1 cellular context compared by ENCODE assay signal in the genomic region with DNA sequence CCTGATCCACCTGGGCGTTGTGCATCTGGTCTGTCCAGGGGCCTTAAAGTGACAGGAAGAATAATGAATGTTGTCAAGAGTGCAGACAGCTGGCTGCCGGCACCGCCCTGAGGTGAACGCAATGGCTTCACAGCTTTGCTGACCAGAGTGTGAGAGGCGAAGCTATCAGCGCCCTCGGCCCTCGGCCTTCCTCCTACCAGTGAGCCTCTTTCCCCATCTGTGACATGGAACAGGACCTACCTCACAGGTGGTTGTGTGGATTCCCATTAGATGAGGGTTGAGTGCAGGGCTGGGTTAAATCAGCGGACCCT.
TF ChIP-seq lines count a peak whose summit lies in the region.

No MANE protein-coding gene starts in this region.

TF ChIP-seq in K562, 482 proteins besides CTCF, POLR2A, EP300 and RAD21:
- TF ChIP-seq CBFA2T3 (IDR thresholded peaks at IDR 0.05) (peak; percentile 46), MXI1 (IDR thresholded peaks at IDR 0.05; ENCODE audit: low read depth, low read length) (no peak), CBFA2T2 (conservative IDR thresholded peaks at IDR 0.05) (peak; percentile 34; the same call in 1 of the 2 replicates), TBL1XR1 (IDR thresholded peaks at IDR 0.05; ENCODE audit: low read length in 2 of 2) (no peak), MEIS2 (IDR thresholded peaks at IDR 0.05; ENCODE audit: partially characterized antibody) (peak; percentile 92), L3MBTL2 (IDR thresholded peaks at IDR 0.05) (peak; percentile 55), NFIC (IDR thresholded peaks at IDR 0.05) (no peak)
- TF ChIP-seq, protein P1, sequence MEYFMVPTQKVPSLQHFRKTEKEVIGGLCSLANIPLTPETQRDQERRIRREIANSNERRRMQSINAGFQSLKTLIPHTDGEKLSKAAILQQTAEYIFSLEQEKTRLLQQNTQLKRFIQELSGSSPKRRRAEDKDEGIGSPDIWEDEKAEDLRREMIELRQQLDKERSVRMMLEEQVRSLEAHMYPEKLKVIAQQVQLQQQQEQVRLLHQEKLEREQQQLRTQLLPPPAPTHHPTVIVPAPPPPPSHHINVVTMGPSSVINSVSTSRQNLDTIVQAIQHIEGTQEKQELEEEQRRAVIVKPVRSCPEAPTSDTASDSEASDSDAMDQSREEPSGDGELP (CRISPR knock-in tag; IDR thresholded peaks at IDR 0.05; ENCODE audit: borderline replicate concordance): peak; percentile 53; the same call in 1 of the 2 replicates
- TF ChIP-seq, protein P2, sequence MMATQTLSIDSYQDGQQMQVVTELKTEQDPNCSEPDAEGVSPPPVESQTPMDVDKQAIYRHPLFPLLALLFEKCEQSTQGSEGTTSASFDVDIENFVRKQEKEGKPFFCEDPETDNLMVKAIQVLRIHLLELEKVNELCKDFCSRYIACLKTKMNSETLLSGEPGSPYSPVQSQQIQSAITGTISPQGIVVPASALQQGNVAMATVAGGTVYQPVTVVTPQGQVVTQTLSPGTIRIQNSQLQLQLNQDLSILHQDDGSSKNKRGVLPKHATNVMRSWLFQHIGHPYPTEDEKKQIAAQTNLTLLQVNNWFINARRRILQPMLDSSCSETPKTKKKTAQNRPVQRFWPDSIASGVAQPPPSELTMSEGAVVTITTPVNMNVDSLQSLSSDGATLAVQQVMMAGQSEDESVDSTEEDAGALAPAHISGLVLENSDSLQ (IDR thresholded peaks at IDR 0.05): peak; percentile 71
- TF ChIP-seq, protein P3, sequence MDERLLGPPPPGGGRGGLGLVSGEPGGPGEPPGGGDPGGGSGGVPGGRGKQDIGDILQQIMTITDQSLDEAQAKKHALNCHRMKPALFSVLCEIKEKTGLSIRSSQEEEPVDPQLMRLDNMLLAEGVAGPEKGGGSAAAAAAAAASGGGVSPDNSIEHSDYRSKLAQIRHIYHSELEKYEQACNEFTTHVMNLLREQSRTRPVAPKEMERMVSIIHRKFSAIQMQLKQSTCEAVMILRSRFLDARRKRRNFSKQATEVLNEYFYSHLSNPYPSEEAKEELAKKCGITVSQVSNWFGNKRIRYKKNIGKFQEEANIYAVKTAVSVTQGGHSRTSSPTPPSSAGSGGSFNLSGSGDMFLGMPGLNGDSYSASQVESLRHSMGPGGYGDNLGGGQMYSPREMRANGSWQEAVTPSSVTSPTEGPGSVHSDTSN (CRISPR knock-in tag; IDR thresholded peaks at IDR 0.05; ENCODE audit: low read depth): no peak
- TF ChIP-seq, protein P3 (tag; conservative IDR thresholded peaks at IDR 0.05; ENCODE audit: low read depth): peak; percentile 75
